Comparison of ENCODE assay signal across 8 cellular contexts in genomic region chr15:74460298-74460697, GRCh38. TPM values are rescaled to one million over a fixed set of nuclear protein-coding genes. Genes with fewer than 3 reads are reported as not detected.
DNase-seq lines count a peak whose midpoint lies in the region; ATAC-seq and TF ChIP-seq lines count a peak whose summit lies in the region.

No MANE protein-coding gene starts in this region.

- DNase-seq in CD8-positive, alpha-beta T cell = no peak
- DNase-seq in LNCaP clone FGC (ENCODE audit: low read depth) = no peak
- no peak for DNase-seq in coronary artery (ENCODE audit: low spot score)
- no peak for DNase-seq in neural progenitor cell (ENCODE audit: low spot score)
- DNase-seq in GM19238 (ENCODE audit: insufficient read length, low spot score) = no peak
- no peak for DNase-seq in AG08396 (ENCODE audit: low spot score)
- DNase-seq in DMS79 (lab: John Stamatoyannopoulos, UW) = no peak

- no peaks in the 10 kb centered on the region for H3K36me3 ChIP-seq in CD8-positive, alpha-beta T cell (ENCODE audit: insufficient read depth, low read length)
- no peaks in the 10 kb centered on the region for H3K36me3 ChIP-seq in neural progenitor cell

- ATAC-seq in CD8-positive, alpha-beta T cell = no peak
- ATAC-seq in HG02970 (IDR thresholded peaks at IDR 0.05; ENCODE audit: low FRiP score, unreplicated experiment) = no peak

- no peaks in the 10 kb centered on the region for H3K9me3 ChIP-seq in CD8-positive, alpha-beta T cell (ENCODE audit: low read length)
- peaks cover 5% of the 10 kb centered on the region for H3K9me3 ChIP-seq in neural progenitor cell (ENCODE audit: low read depth)

- no peaks in the 10 kb centered on the region for H3K9me3 Mint-ChIP-seq in CD8-positive, alpha-beta T cell
- peaks cover 5% of the 10 kb centered on the region for H3K9me3 Mint-ChIP-seq in neural progenitor cell

- peak overlapping the region; percentile 91 for H3K4me2 ChIP-seq in neural progenitor cell

- peak overlapping the region; percentile 53 for H3K27ac ChIP-seq in CD8-positive, alpha-beta T cell (ENCODE audit: low read depth, low read length)
- peak overlapping the region in 1 of 2 donors; percentile 90 for H3K27ac ChIP-seq in coronary artery
- H3K27ac ChIP-seq in neural progenitor cell = peak overlapping the region; percentile 34

- TF ChIP-seq CTCF in CD8-positive, alpha-beta T cell (IDR thresholded peaks at IDR 0.05) = no peak
- TF ChIP-seq CTCF in LNCaP clone FGC (IDR thresholded peaks at IDR 0.05; ENCODE audit: control insufficient read depth, extremely low read depth, insufficient read depth) = no peak
- TF ChIP-seq CTCF in coronary artery (IDR thresholded peaks at IDR 0.05) = no peak
- no peak for TF ChIP-seq CTCF in neural progenitor cell (IDR thresholded peaks at IDR 0.05)

- no peaks in the 10 kb centered on the region for H3K27me3 ChIP-seq in CD8-positive, alpha-beta T cell (ENCODE audit: insufficient read depth, low read length)
- no peaks in the 10 kb centered on the region for H3K27me3 ChIP-seq in neural progenitor cell

- peaks cover 43% of the 10 kb centered on the region for H3K79me2 ChIP-seq in neural progenitor cell (ENCODE audit: low read depth)

- peak overlapping the region; percentile 82 for H3K9ac ChIP-seq in neural progenitor cell

- peaks cover 17% of the 10 kb centered on the region for H3F3A ChIP-seq in neural progenitor cell (ENCODE audit: low read depth)

- peak overlapping the region; percentile 74 for H3K4me3 ChIP-seq in CD8-positive, alpha-beta T cell (ENCODE audit: low read depth, low read length)
- H3K4me3 ChIP-seq in LNCaP clone FGC (ENCODE audit: low read depth, low read length) (peak overlapping the region; percentile 84), coronary artery (peak overlapping the region; percentile 82), neural progenitor cell (peak overlapping the region; percentile 82)

- H3K4me1 ChIP-seq in CD8-positive, alpha-beta T cell (ENCODE audit: insufficient read depth, low read length) = peaks cover 21% of the 10 kb centered on the region
- peaks cover 15% of the 10 kb centered on the region for H3K4me1 ChIP-seq in neural progenitor cell

- H2AFZ ChIP-seq in neural progenitor cell (replicated peaks) = peak overlapping the region; percentile 87

- peaks cover 41% of the 10 kb centered on the region for H3K36me3 Mint-ChIP-seq in CD8-positive, alpha-beta T cell
- H3K36me3 Mint-ChIP-seq in neural progenitor cell = peaks cover 24% of the 10 kb centered on the region

- CTCF ChIA-PET in CD8-positive, alpha-beta T cell (lab: Charles Lee) = interaction anchor here (0.8 to 1.7 kb wide), 4 partner anchors 11 to 84 kb away, joined by 3 to 8 read pairs (median 4); no protein-coding TSS in a partner anchor

- POLR2A ChIA-PET in CD8-positive, alpha-beta T cell (lab: Charles Lee) = interaction anchor here (0.6 to 1.9 kb wide), 12 partner anchors 8 to 1170 kb away, joined by 3 to 8 read pairs (median 4); partner anchors contain the start of genes ARID3B and SEMA7A

- H3K27ac Mint-ChIP-seq in CD8-positive, alpha-beta T cell = peak overlapping the region; percentile 94
- H3K27ac Mint-ChIP-seq in neural progenitor cell = peak overlapping the region; percentile 51

- intact Hi-C loops in CD8-positive, alpha-beta T cell (cut with DNase I, micrococcal nuclease) = loop anchor here (2.0 to 5.0 kb wide), 5 partner anchors 137 to 992 kb away; partner anchors contain the start of genes COX5A (in 1 of the 2), PPCDC (in 1 of the 2), SIN3A (in 1 of the 2) and STOML1 (in 1 of the 2)

- H3K4me3 Mint-ChIP-seq in CD8-positive, alpha-beta T cell = peak overlapping the region; percentile 93
- H3K4me3 Mint-ChIP-seq in neural progenitor cell = peak overlapping the region; percentile 98

- H3K27me3 Mint-ChIP-seq in CD8-positive, alpha-beta T cell (ENCODE audit: low read depth) = no peaks in the 10 kb centered on the region
- H3K27me3 Mint-ChIP-seq in neural progenitor cell (ENCODE audit: insufficient read depth, low read depth) = no peaks in the 10 kb centered on the region

- peaks cover 49% of the 10 kb centered on the region for H3K4me1 Mint-ChIP-seq in CD8-positive, alpha-beta T cell (ENCODE audit: low read depth)
- H3K4me1 Mint-ChIP-seq in neural progenitor cell = peaks cover 23% of the 10 kb centered on the region

- no peaks in the 10 kb centered on the region for H4K20me1 ChIP-seq in neural progenitor cell (ENCODE audit: low read depth)

RNA-seq across cellular contexts. Expression of gene UBL7, which starts 0.7 kb away (rescaled TPM):
- 10 to 100 TPM; 21.7 to 23.1 TPM for total RNA-seq in CD8-positive, alpha-beta T cell
- 60.4 and 69.3 TPM in 2 replicates for total RNA-seq in neural progenitor cell (ENCODE audit: low replicate concordance)

RNA-seq across cellular contexts. Expression of gene SEMA7A, which starts 26.5 kb away (rescaled TPM):
- total RNA-seq in CD8-positive, alpha-beta T cell = 1 to 10 TPM; 8.8 to 9.4 TPM
- total RNA-seq in neural progenitor cell (ENCODE audit: low replicate concordance) = 3.5 and 11.7 TPM in 2 replicates
